Comparison of ENCODE assay signal across 1 cellular context in the genomic region with DNA sequence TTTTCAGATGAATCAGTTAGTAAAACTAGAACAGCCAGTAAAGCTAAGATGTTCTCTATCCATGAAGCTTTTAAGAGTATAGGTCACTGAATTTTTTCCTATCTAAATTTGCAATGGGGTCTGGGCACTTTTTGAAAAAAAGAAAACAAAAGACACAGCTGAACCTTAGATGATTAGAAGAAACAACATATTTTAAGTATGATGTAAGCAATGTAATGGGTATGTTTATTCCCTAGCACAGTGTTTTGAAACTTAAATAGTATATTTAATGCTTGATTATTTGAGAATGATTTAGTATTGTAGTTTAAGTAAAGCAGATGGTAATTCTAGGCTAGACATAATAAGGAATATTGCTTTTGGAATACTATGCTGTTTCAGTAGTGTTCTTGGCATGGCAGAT.
TF ChIP-seq lines count a peak whose summit lies in the region.

No MANE protein-coding gene starts in this region.

TF ChIP-seq in IMR-90, 13 proteins besides CTCF, POLR2A, EP300 and RAD21:
- TF ChIP-seq CEBPB (IDR thresholded peaks at IDR 0.05; ENCODE audit: low read depth, low read length) (no peak), BHLHE40 (IDR thresholded peaks at IDR 0.05; ENCODE audit: low read depth, low read length) (no peak), NFE2L2 (IDR thresholded peaks at IDR 0.05; ENCODE audit: low read depth, low read length) (no peak), MXI1 (IDR thresholded peaks at IDR 0.05; ENCODE audit: borderline replicate concordance, low read depth, low read length) (no peak), RFX5 (IDR thresholded peaks at IDR 0.05; ENCODE audit: low read depth, low read length) (no peak), CHD1 (IDR thresholded peaks at IDR 0.05; ENCODE audit: low read depth, low read length) (no peak), MAZ (IDR thresholded peaks at IDR 0.05; ENCODE audit: borderline replicate concordance, low read depth, low read length) (no peak), MAFK (IDR thresholded peaks at IDR 0.05; ENCODE audit: low read depth, low read length) (no peak), SMC3 (IDR thresholded peaks at IDR 0.05; ENCODE audit: low read depth, low read length) (no peak)
- TF ChIP-seq, protein P1, sequence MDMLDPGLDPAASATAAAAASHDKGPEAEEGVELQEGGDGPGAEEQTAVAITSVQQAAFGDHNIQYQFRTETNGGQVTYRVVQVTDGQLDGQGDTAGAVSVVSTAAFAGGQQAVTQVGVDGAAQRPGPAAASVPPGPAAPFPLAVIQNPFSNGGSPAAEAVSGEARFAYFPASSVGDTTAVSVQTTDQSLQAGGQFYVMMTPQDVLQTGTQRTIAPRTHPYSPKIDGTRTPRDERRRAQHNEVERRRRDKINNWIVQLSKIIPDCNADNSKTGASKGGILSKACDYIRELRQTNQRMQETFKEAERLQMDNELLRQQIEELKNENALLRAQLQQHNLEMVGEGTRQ (IDR thresholded peaks at IDR 0.05; ENCODE audit: low read depth, low read length): no peak
- TF ChIP-seq, protein P2, sequence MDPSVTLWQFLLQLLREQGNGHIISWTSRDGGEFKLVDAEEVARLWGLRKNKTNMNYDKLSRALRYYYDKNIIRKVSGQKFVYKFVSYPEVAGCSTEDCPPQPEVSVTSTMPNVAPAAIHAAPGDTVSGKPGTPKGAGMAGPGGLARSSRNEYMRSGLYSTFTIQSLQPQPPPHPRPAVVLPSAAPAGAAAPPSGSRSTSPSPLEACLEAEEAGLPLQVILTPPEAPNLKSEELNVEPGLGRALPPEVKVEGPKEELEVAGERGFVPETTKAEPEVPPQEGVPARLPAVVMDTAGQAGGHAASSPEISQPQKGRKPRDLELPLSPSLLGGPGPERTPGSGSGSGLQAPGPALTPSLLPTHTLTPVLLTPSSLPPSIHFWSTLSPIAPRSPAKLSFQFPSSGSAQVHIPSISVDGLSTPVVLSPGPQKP (IDR thresholded peaks at IDR 0.05; ENCODE audit: borderline replicate concordance, low read depth, low read length): no peak
